In genomic region chr4:147927377-147928137, GRCh38 we compare ENCODE assay signal across 14 cellular contexts.
DNase-seq lines count a peak whose midpoint lies in the region; ATAC-seq and TF ChIP-seq lines count a peak whose summit lies in the region.
"Had no signal": no experiment of that assay in that cellular context is flagged by ENCODE, and none has a peak within 500 bp of the region (broad histone marks: within the 10 kb centered on the region; RNA-seq: fewer than 3 reads in every experiment).

No MANE protein-coding gene starts in this region.

- H3K4me3 ChIP-seq in SJSA1 (no peak overlapping the region), gastroesophageal sphincter (no peak overlapping the region), rectal smooth muscle tissue (ENCODE audit: low read length) (no peak overlapping the region), testis (no peak overlapping the region)

- TF ChIP-seq CTCF in gastroesophageal sphincter (IDR thresholded peaks at IDR 0.05) (no peak), testis (IDR thresholded peaks at IDR 0.05) (no peak)

- H3K4me1 ChIP-seq in SJSA1 (replicated peaks) (peaks cover 14% of the 10 kb centered on the region), gastroesophageal sphincter (peaks cover 7 to 67% (median 11%) of the 10 kb centered on the region in 3 donors), rectal smooth muscle tissue (ENCODE audit: control insufficient read depth, insufficient read depth, low read length) (peaks cover 5% of the 10 kb centered on the region), testis (no peaks in the 10 kb centered on the region)

- ATAC-seq in gastroesophageal sphincter: no peak
- ATAC-seq in stimulated activated naive CD8-positive, alpha-beta T cell treated with anti-CD3 and anti-CD28 coated beads, Interleukin-15, Interleukin-2, amounts not matched to agents 100 U/mL and 50 U/mL, for 24 hours: no peak
- ATAC-seq: left lobe of liver had no signal

- H3K27ac ChIP-seq in SJSA1: no peak overlapping the region
- peak overlapping the region in 3 of 4 donors; percentile 0 to 52 (median 44) for H3K27ac ChIP-seq in gastroesophageal sphincter
- peak overlapping the region; percentile 7 for H3K27ac ChIP-seq in rectal smooth muscle tissue (ENCODE audit: low read depth, low read length)
- H3K27ac ChIP-seq in testis: no peak overlapping the region

- no peaks in the 10 kb centered on the region for H3K27me3 ChIP-seq in SJSA1 (replicated peaks)
- no peaks in the 10 kb centered on the region for H3K27me3 ChIP-seq in gastroesophageal sphincter
- no peaks in the 10 kb centered on the region for H3K27me3 ChIP-seq in rectal smooth muscle tissue (ENCODE audit: control insufficient read depth, insufficient read depth, low read length)
- H3K27me3 ChIP-seq in testis: no peaks in the 10 kb centered on the region

- intact Hi-C loops in testis (cut with DNase I; ENCODE audit: low total_unique reads): no loop called here

- WGBS in gastroesophageal sphincter (ENCODE audit: low coverage in 1 of 2), 2 donors: 49 to 69% methylated on average over 8 to 9 of the region's 11 CpGs
- WGBS in testis, 2 donors: 87 to 91% methylated on average over 11 of the region's 11 CpGs

- no peaks in the 10 kb centered on the region for H3K9me3 ChIP-seq in SJSA1 (replicated peaks)
- H3K9me3 ChIP-seq in gastroesophageal sphincter: no peaks in the 10 kb centered on the region
- H3K9me3 ChIP-seq in testis: no peaks in the 10 kb centered on the region

- TF ChIP-seq EP300 in gastroesophageal sphincter (IDR thresholded peaks at IDR 0.05): no peak

- no peak overlapping the region for H3K9ac ChIP-seq in rectal smooth muscle tissue (ENCODE audit: low read length)

- no peak for TF ChIP-seq POLR2A in gastroesophageal sphincter (IDR thresholded peaks at IDR 0.05)
- TF ChIP-seq POLR2A in testis (IDR thresholded peaks at IDR 0.05): no peak

- peak; percentile 41 for DNase-seq in EL
- peak; percentile 31 to 50 for DNase-seq in SJSA1 (ENCODE audit: low read depth in 1 of 2, low spot score in 2 of 2)
- DNase-seq in RKO (ENCODE audit: low spot score): no peak
- no peak for DNase-seq in NCI-H1694 treated with DMSO at 0.1 percent for 48 hours (lab: John Stamatoyannopoulos, UW)
- no peak for DNase-seq in stimulated activated naive CD8-positive, alpha-beta T cell treated with anti-CD3 and anti-CD28 coated beads, Interleukin-15, Interleukin-2, amounts not matched to agents 100 U/mL and 50 U/mL, for 24 hours
- DNase-seq in testis: no peak
- DNase-seq: activated CD4-positive, alpha-beta T cell treated with anti-CD3 and anti-CD28 coated beads for 48 hours; C1 segment of cervical spinal cord; NK-92 treated with Interleukin-12 subunit alpha and Interleukin-12 subunit beta, amount 100 ng/mL, for 24 hours; nucleus accumbens; SW 1271 had no signal

- peaks cover 19% of the 10 kb centered on the region for H3K36me3 ChIP-seq in SJSA1
- H3K36me3 ChIP-seq in gastroesophageal sphincter: peaks cover 2 to 38% of the 10 kb centered on the region in 2 donors
- H3K36me3 ChIP-seq in rectal smooth muscle tissue (ENCODE audit: control insufficient read depth, insufficient read depth, low read length): no peaks in the 10 kb centered on the region
- no peaks in the 10 kb centered on the region for H3K36me3 ChIP-seq in testis (ENCODE audit: low read depth, missing control alignments)

Comparison
In these comparisons a context has a peak if more than half of its experiments do, and no peak if none do; other contexts are left out.
1. DNase-seq: peak in EL (single experiment) and SJSA1 (2 of 2); none in RKO (single experiment), NCI-H1694 treated with DMSO at 0.1 percent for 48 hours (single experiment), stimulated activated naive CD8-positive, alpha-beta T cell treated with anti-CD3 and anti-CD28 coated beads, Interleukin-15, Interleukin-2, amounts not matched to agents 100 U/mL and 50 U/mL, for 24 hours (single experiment) and testis (single experiment).
2. H3K27ac ChIP-seq: peak in gastroesophageal sphincter (3 of 4) and rectal smooth muscle tissue (single experiment); none in SJSA1 (single experiment) and testis (0 of 2).